Comparison of ENCODE assay signal across 27 cellular contexts in the genomic region with DNA sequence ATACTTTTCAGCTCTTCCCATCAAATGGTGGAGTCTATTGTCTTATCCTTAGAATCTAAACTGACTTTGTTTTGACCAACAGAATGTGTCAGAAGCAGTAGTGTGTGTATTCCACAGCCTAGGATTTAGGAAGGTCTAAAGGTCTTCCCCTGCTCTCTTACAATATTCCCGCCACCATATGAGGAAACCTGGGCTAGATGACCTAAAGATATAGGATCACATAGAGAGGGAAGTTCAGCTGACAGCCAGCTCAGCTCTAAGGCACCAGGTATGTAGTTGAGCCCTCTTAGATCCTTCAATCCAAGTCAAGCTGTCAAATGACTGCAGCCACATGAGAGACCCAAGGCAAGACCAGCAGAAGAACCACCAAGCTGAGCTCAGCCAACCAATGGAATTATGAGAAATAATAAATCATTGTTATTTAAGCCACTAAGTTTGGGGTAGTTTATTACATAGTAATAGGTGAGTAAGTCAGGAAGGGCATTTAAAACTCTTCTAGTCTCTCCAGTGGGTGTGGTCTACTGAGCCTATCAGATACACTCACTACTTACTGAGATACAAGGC.
A peak's percentile ranks its signal among the peaks of the same experiment; 100 is the strongest.
DNase-seq lines count a peak whose midpoint lies in the region; ATAC-seq, FAIRE-seq and TF ChIP-seq lines count a peak whose summit lies in the region.
"Had no signal": no experiment of that assay in that cellular context is flagged by ENCODE, and none has a peak within 500 bp of the region (broad histone marks: within the 10 kb centered on the region; RNA-seq: fewer than 3 reads in every experiment).

No MANE protein-coding gene starts in this region.

- peaks cover 31% of the 10 kb centered on the region for H3K4me1 Mint-ChIP-seq in activated T-helper 1 cell treated with anti-CD3 and anti-CD28 coated beads, Interleukin-12 subunit alpha, Interleukin-12 subunit beta, Interleukin-2, Interleukin-4 antibody, amounts not matched to agents 30 ng/mL and 10 ng/mL and 1 ng/mL, durations not matched to agents 14 hours and 24 hours and 36 hours (ENCODE audit: low read depth)
- H3K4me1 Mint-ChIP-seq: B cell had no signal

- H3K79me2 ChIP-seq in HepG2 (ENCODE audit: insufficient read depth, low read length), result no peaks in the 10 kb centered on the region
- peaks cover 4% of the 10 kb centered on the region; the same call in 1 of the 3 replicates for H3K79me2 ChIP-seq in K562 (ENCODE audit: control insufficient read depth, insufficient read depth, low read length)
- H3K79me2 ChIP-seq in trophoblast cell (ENCODE audit: control insufficient read depth, insufficient read depth, low read length, poor library complexity), result no peaks in the 10 kb centered on the region

- no peak overlapping the region for H2BK12ac ChIP-seq in trophoblast cell (ENCODE audit: low read length)

- in situ Hi-C loops in HepG2 (cut with HindIII; ENCODE audit: extremely low pct_ligation_motif_present, low pct_unique_long_range_greater_than_20kb) (no loop called here), K562 (cut with MboI) (no loop called here)

- H4K20me1 ChIP-seq in HepG2 (ENCODE audit: insufficient read depth, low read length) (no peaks in the 10 kb centered on the region), K562 (replicated peaks; ENCODE audit: control insufficient read depth, insufficient read depth, low read length) (no peaks in the 10 kb centered on the region)
- H4K20me1 ChIP-seq: BLaER1 had no signal

- no peak overlapping the region for H3K4me3 Mint-ChIP-seq in activated T-helper 1 cell treated with anti-CD3 and anti-CD28 coated beads, Interleukin-12 subunit alpha, Interleukin-12 subunit beta, Interleukin-2, Interleukin-4 antibody, amounts not matched to agents 30 ng/mL and 10 ng/mL and 1 ng/mL, durations not matched to agents 14 hours and 24 hours and 36 hours
- H3K4me3 Mint-ChIP-seq: B cell; CD14-positive monocyte; CD4-positive, CD25-positive, alpha-beta regulatory T cell; CD8-positive, alpha-beta memory T cell had no signal

- H3K36me3 ChIP-seq in HepG2 (replicated peaks in 1 of 2; ENCODE audit: control insufficient read depth in 1 of 2, insufficient read depth in 2 of 2, low read length in 2 of 2) (no peaks in the 10 kb centered on the region), right lobe of liver (no peaks in the 10 kb centered on the region), K562 (ENCODE audit: control insufficient read depth, insufficient read depth, low read length) (no peaks in the 10 kb centered on the region), trophoblast cell (ENCODE audit: control insufficient read depth in 1 of 2, insufficient read depth in 2 of 2, low read length in 2 of 2) (no peaks in the 10 kb centered on the region), BE2C (no peaks in the 10 kb centered on the region)
- H3K36me3 ChIP-seq: BLaER1 had no signal

- H2AFZ ChIP-seq in HepG2 (ENCODE audit: low read length), result no peak overlapping the region
- H2AFZ ChIP-seq in K562 (ENCODE audit: low read depth, low read length), result peak overlapping the region; percentile 69; the same call in 1 of the 2 replicates
- H2AFZ ChIP-seq in trophoblast cell (ENCODE audit: insufficient read depth, low read length, poor library complexity), result no peak overlapping the region

- TF ChIP-seq RAD21 in HepG2 (CRISPR knock-in tag; IDR thresholded peaks at IDR 0.05), result no peak
- no peak for TF ChIP-seq RAD21 in K562 (CRISPR knock-in tag; conservative IDR thresholded peaks at IDR 0.05 in 1 of 2, IDR thresholded peaks at IDR 0.05 in 1 of 2)

- ATAC-seq in HepG2, result no peak
- no peak for ATAC-seq in right lobe of liver
- peak; percentile 39; the same call in 2 of the 3 replicates for ATAC-seq in K562
- ATAC-seq: A549, GM12878 had no signal

- DNase-seq in HepG2 (ENCODE audit: low spot score) (no peak), right lobe of liver (no peak), K562 (ENCODE audit: extremely low read depth in 1 of 4, low spot score in 3 of 4) (peak in 1 of 4 experiments; percentile 45), trophoblast cell (peak; percentile 62 to 72), BE2C (no peak)
- DNase-seq in activated T-helper 1 cell treated with anti-CD3 and anti-CD28 coated beads, Interleukin-12 subunit alpha, Interleukin-12 subunit beta, Interleukin-2, Interleukin-4 antibody, amounts not matched to agents 30 ng/mL and 10 ng/mL and 1 ng/mL, durations not matched to agents 14 hours and 24 hours and 36 hours (ENCODE audit: low spot score), result no peak
- DNase-seq: AML-193; C1 segment of cervical spinal cord; CD4-positive, alpha-beta memory T cell; CD4-positive, CD25-positive, alpha-beta regulatory T cell; CD8-positive, alpha-beta memory T cell; COR-L47; DMS 273 treated with DMSO at 0.1 percent for 48 hours; DMS153; DMS53; DMS79; DND-41; EL; GDM1 had no signal

- peaks cover 5% of the 10 kb centered on the region for H3K9me1 ChIP-seq in K562 (ENCODE audit: control insufficient read depth, insufficient read depth, low read length)

- H3K4me2 ChIP-seq in HepG2 (ENCODE audit: low read depth, low read length) (no peak overlapping the region), K562 (ENCODE audit: insufficient read depth, low read length) (peak overlapping the region; percentile 28; the same call in 1 of the 2 replicates), trophoblast cell (ENCODE audit: low read length) (no peak overlapping the region)
- H3K4me2 ChIP-seq: A549, BLaER1 had no signal

- H3K9me3 ChIP-seq in HepG2 (ENCODE audit: low read length), result peaks cover 9% of the 10 kb centered on the region; the same call in 1 of the 2 replicates
- H3K9me3 ChIP-seq in right lobe of liver, result no peaks in the 10 kb centered on the region
- no peaks in the 10 kb centered on the region for H3K9me3 ChIP-seq in K562 (replicated peaks; ENCODE audit: control insufficient read depth, insufficient read depth, low read depth, low read length)
- H3K9me3 ChIP-seq in trophoblast cell (ENCODE audit: insufficient read depth, low read depth, low read length), result no peaks in the 10 kb centered on the region
- H3K9me3 ChIP-seq in BE2C, result no peaks in the 10 kb centered on the region

- peaks cover 2% of the 10 kb centered on the region for H3K79me1 ChIP-seq in trophoblast cell (ENCODE audit: low read length)

- peaks cover 9% of the 10 kb centered on the region; the same call in 1 of the 2 replicates for H3K4me1 ChIP-seq in HepG2 (ENCODE audit: insufficient read depth, low read length)
- peaks cover 0 to 8% (median 2%) of the 10 kb centered on the region in 4 donors for H3K4me1 ChIP-seq in right lobe of liver
- peaks cover 30 to 55% of the 10 kb centered on the region in 2 experiments for H3K4me1 ChIP-seq in K562 (replicated peaks in 1 of 2; ENCODE audit: control insufficient read depth in 2 of 2, insufficient read depth in 2 of 2, low read length in 2 of 2)
- peaks cover 3 to 5% of the 10 kb centered on the region in 2 experiments for H3K4me1 ChIP-seq in trophoblast cell (ENCODE audit: control insufficient read depth in 1 of 2, insufficient read depth in 2 of 2, low read length in 2 of 2)
- no peaks in the 10 kb centered on the region for H3K4me1 ChIP-seq in BE2C

- H3K4me3 ChIP-seq in HepG2 (replicated peaks in 1 of 3; ENCODE audit: insufficient read depth in 1 of 3, low read depth in 2 of 3, low read length in 3 of 3), result no peak overlapping the region
- no peak overlapping the region for H3K4me3 ChIP-seq in right lobe of liver
- no peak overlapping the region for H3K4me3 ChIP-seq in K562
- H3K4me3 ChIP-seq in trophoblast cell (ENCODE audit: low read depth, low read length), result no peak overlapping the region
- H3K4me3 ChIP-seq in BE2C (ENCODE audit: low read depth, low read length), result no peak overlapping the region
- H3K4me3 ChIP-seq: A549, BLaER1, GM12878 had no signal

- H4K12ac ChIP-seq in trophoblast cell (ENCODE audit: low read depth, low read length), result no peak overlapping the region

- TF ChIP-seq POLR2A in HepG2 (IDR thresholded peaks at IDR 0.05; ENCODE audit: insufficient read depth in 1 of 2, low read depth in 2 of 2, low read length in 2 of 2) (no peak), right lobe of liver (IDR thresholded peaks at IDR 0.05) (no peak), K562 (conservative IDR thresholded peaks at IDR 0.05) (no peak)

- H3K27me3 ChIP-seq in HepG2 (ENCODE audit: control insufficient read depth in 1 of 2, insufficient read depth in 2 of 2, low read length in 2 of 2), result peaks cover 0 to 14% of the 10 kb centered on the region in 2 experiments; a peak in 2 of 5 replicates
- H3K27me3 ChIP-seq in right lobe of liver, result no peaks in the 10 kb centered on the region
- H3K27me3 ChIP-seq in K562 (ENCODE audit: control insufficient read depth in 2 of 2, insufficient read depth in 2 of 2, low read length in 2 of 2), result no peaks in the 10 kb centered on the region
- H3K27me3 ChIP-seq in trophoblast cell (ENCODE audit: insufficient read depth, low read length), result no peaks in the 10 kb centered on the region
- H3K27me3 ChIP-seq in BE2C, result no peaks in the 10 kb centered on the region
- H3K27me3 ChIP-seq: BLaER1 had no signal

- peaks cover under 1% of the 10 kb centered on the region for H3K27me3 Mint-ChIP-seq in activated T-helper 1 cell treated with anti-CD3 and anti-CD28 coated beads, Interleukin-12 subunit alpha, Interleukin-12 subunit beta, Interleukin-2, Interleukin-4 antibody, amounts not matched to agents 30 ng/mL and 10 ng/mL and 1 ng/mL, durations not matched to agents 14 hours and 24 hours and 36 hours (ENCODE audit: insufficient read depth)
- H3K27me3 Mint-ChIP-seq: CD4-positive, CD25-positive, alpha-beta regulatory T cell had no signal

- H2AK5ac ChIP-seq in trophoblast cell (ENCODE audit: low read length), result no peak overlapping the region

- peaks cover 4% of the 10 kb centered on the region for H3K36me3 Mint-ChIP-seq in activated T-helper 1 cell treated with anti-CD3 and anti-CD28 coated beads, Interleukin-12 subunit alpha, Interleukin-12 subunit beta, Interleukin-2, Interleukin-4 antibody, amounts not matched to agents 30 ng/mL and 10 ng/mL and 1 ng/mL, durations not matched to agents 14 hours and 24 hours and 36 hours (ENCODE audit: low read depth)
- H3K36me3 Mint-ChIP-seq: CD14-positive monocyte; CD4-positive, alpha-beta memory T cell; CD4-positive, CD25-positive, alpha-beta regulatory T cell; CD8-positive, alpha-beta memory T cell had no signal

- FAIRE-seq in HepG2 (lab: Jason Lieb, UNC) (no peak), K562 (lab: Jason Lieb, UNC) (no peak)
- FAIRE-seq: A549, GM12878, GM12892, GM18507 had no signal

- no peak for TF ChIP-seq EP300 in HepG2 (IDR thresholded peaks at IDR 0.05; ENCODE audit: low read depth in 2 of 2, low read length in 2 of 2)
- TF ChIP-seq EP300 in HepG2 (CRISPR knock-in tag; IDR thresholded peaks at IDR 0.05; ENCODE audit: borderline replicate concordance), result no peak
- no peak for TF ChIP-seq EP300 in K562 (IDR thresholded peaks at IDR 0.05; ENCODE audit: low read length)

- H3K9ac ChIP-seq in HepG2 (ENCODE audit: insufficient read depth, low read depth, low read length) (no peak overlapping the region), K562 (ENCODE audit: insufficient read depth in 1 of 2, low read depth in 2 of 2, low read length in 2 of 2) (no peak overlapping the region), trophoblast cell (ENCODE audit: low read length) (no peak overlapping the region)
- H3K9ac ChIP-seq: BLaER1 had no signal

- H3K23ac ChIP-seq in trophoblast cell (ENCODE audit: low read length), result no peak overlapping the region

- TF ChIP-seq CTCF in HepG2 (CRISPR knock-in tag; IDR thresholded peaks at IDR 0.05) (no peak), right lobe of liver (IDR thresholded peaks at IDR 0.05) (no peak), K562 (IDR thresholded peaks at IDR 0.05 in 2 of 3, conservative IDR thresholded peaks at IDR 0.05 in 1 of 3; ENCODE audit: insufficient read depth in 2 of 3, low read depth in 1 of 3, low read length in 3 of 3) (no peak), BE2C (IDR thresholded peaks at IDR 0.05; ENCODE audit: low read depth, low read length) (no peak)

- no TSS peak for BruUV-seq in HepG2 (replicated peaks; lab: Mats Ljungman, UMichigan)
- BruUV-seq in K562 (replicated peaks; lab: Mats Ljungman, UMichigan), result no TSS peak

- H3K27ac Mint-ChIP-seq in activated T-helper 1 cell treated with anti-CD3 and anti-CD28 coated beads, Interleukin-12 subunit alpha, Interleukin-12 subunit beta, Interleukin-2, Interleukin-4 antibody, amounts not matched to agents 30 ng/mL and 10 ng/mL and 1 ng/mL, durations not matched to agents 14 hours and 24 hours and 36 hours, result no peak overlapping the region
- H3K27ac Mint-ChIP-seq: B cell; CD14-positive monocyte; CD4-positive, alpha-beta memory T cell had no signal

- H3K14ac ChIP-seq in trophoblast cell (ENCODE audit: low read length), result no peak overlapping the region

- CTCF ChIA-PET in HepG2 (lab: Yijun Ruan, JAX; ENCODE audit: low intra/inter-chr PET ratio, low total read pairs) (no interaction called here), K562 (lab: Yijun Ruan, JAX; ENCODE audit: low intra/inter-chr PET ratio) (no interaction called here)

- H4K8ac ChIP-seq in trophoblast cell (ENCODE audit: low read depth, low read length), result no peak overlapping the region

- POLR2A ChIA-PET in HepG2 (lab: Yijun Ruan, JAX) (no interaction called here), K562 (lab: Yijun Ruan, JAX) (interaction anchor here (0.8 kb wide), 1 partner anchor 11 kb away, joined by 3 read pairs; no protein-coding TSS in a partner anchor)

- no peak overlapping the region for H4K91ac ChIP-seq in trophoblast cell (ENCODE audit: low read depth, low read length)

- intact Hi-C loops in HepG2 (cut with micrococcal nuclease; ENCODE audit: unreplicated experiment) (no loop called here), right lobe of liver (cut with DNase I) (no loop called here), K562 (cut with micrococcal nuclease) (no loop called here)
- intact Hi-C loops in activated T-helper 1 cell treated with anti-CD3 and anti-CD28 coated beads, Interleukin-12 subunit alpha, Interleukin-12 subunit beta, Interleukin-2, Interleukin-4 antibody, amounts not matched to agents 30 ng/mL and 10 ng/mL and 1 ng/mL, durations not matched to agents 14 hours and 24 hours and 36 hours (cut with micrococcal nuclease), result no loop called here

- no peak overlapping the region for H2BK120ac ChIP-seq in trophoblast cell (ENCODE audit: insufficient read depth, low read length, poor library complexity)

- H3K4ac ChIP-seq in trophoblast cell (ENCODE audit: low read depth, low read length), result no peak overlapping the region

- no peak overlapping the region for H2BK5ac ChIP-seq in trophoblast cell (ENCODE audit: low read depth, low read length, poor library complexity)

- H3K9me3 Mint-ChIP-seq in activated T-helper 1 cell treated with anti-CD3 and anti-CD28 coated beads, Interleukin-12 subunit alpha, Interleukin-12 subunit beta, Interleukin-2, Interleukin-4 antibody, amounts not matched to agents 30 ng/mL and 10 ng/mL and 1 ng/mL, durations not matched to agents 14 hours and 24 hours and 36 hours, result peaks cover 13% of the 10 kb centered on the region
- H3K9me3 Mint-ChIP-seq: CD8-positive, alpha-beta memory T cell had no signal

- no peak overlapping the region for H3K27ac ChIP-seq in HepG2 (ENCODE audit: extremely low read length, insufficient read depth, low read length)
- no peak overlapping the region for H3K27ac ChIP-seq in right lobe of liver
- H3K27ac ChIP-seq in K562 (ENCODE audit: extremely low read depth, low read depth, low read length), result no peak overlapping the region; the same call in 2 of the 3 replicates
- no peak overlapping the region for H3K27ac ChIP-seq in trophoblast cell (ENCODE audit: low read depth, low read length)
- H3K27ac ChIP-seq: 22Rv1, A549, BLaER1 had no signal

- WGBS in HepG2 (ENCODE audit: low lambda C conversion rate), result 78% methylated on average over 1 of the region's 1 CpG
- 86% methylated on average over 1 of the region's 1 CpG for WGBS in right lobe of liver (ENCODE audit: insufficient coverage, low coverage, low lambda C conversion rate, missing lambda C conversion rate)
- 73% methylated on average over 1 of the region's 1 CpG for WGBS in K562 (ENCODE audit: insufficient coverage, low coverage, missing lambda C conversion rate)
- WGBS in trophoblast cell (ENCODE audit: extremely low coverage, insufficient coverage, insufficient read length), result no CpG with 5 or more reads among the region's 1 CpG

- no peak overlapping the region for H3K18ac ChIP-seq in trophoblast cell (ENCODE audit: low read length)

Comparison
In these comparisons a context has a peak if more than half of its experiments do, and no peak if none do; other contexts are left out.
1. DNase-seq: peak in trophoblast cell (2 of 2); none in HepG2 (single experiment), right lobe of liver (0 of 3), activated T-helper 1 cell treated with anti-CD3 and anti-CD28 coated beads, Interleukin-12 subunit alpha, Interleukin-12 subunit beta, Interleukin-2, Interleukin-4 antibody, amounts not matched to agents 30 ng/mL and 10 ng/mL and 1 ng/mL, durations not matched to agents 14 hours and 24 hours and 36 hours (single experiment) and BE2C (single experiment).